ENCODE assay signal across 8 cellular contexts in genomic region chr6:144286503-144287393, GRCh38. TPM values are rescaled to one million over a fixed set of nuclear protein-coding genes. Genes with fewer than 3 reads are reported as not detected.
DNase-seq lines count a peak whose midpoint lies in the region; ATAC-seq lines count a peak whose summit lies in the region.

No MANE protein-coding gene starts in this region.

- ATAC-seq in left lobe of liver (peak; percentile 46), HG03280 (IDR thresholded peaks at IDR 0.05; ENCODE audit: unreplicated experiment) (no peak)

- in situ Hi-C loops in SK-MEL-5 (cut with HindIII; ENCODE audit: low pct_unique_long_range_greater_than_20kb, low sequenced_read_pairs), result no loop called here

- no peaks in the 10 kb centered on the region for H3K9me3 Mint-ChIP-seq in stimulated activated naive CD8-positive, alpha-beta T cell treated with anti-CD3 and anti-CD28 coated beads, Interleukin-15, Interleukin-2, amounts not matched to agents 100 ng/mL and 50 ng/mL, for 24 hours

- peaks cover 16% of the 10 kb centered on the region for H3K27me3 Mint-ChIP-seq in stimulated activated naive CD8-positive, alpha-beta T cell treated with anti-CD3 and anti-CD28 coated beads, Interleukin-15, Interleukin-2, amounts not matched to agents 100 ng/mL and 50 ng/mL, for 24 hours

- H3K4me3 Mint-ChIP-seq in stimulated activated naive CD8-positive, alpha-beta T cell treated with anti-CD3 and anti-CD28 coated beads, Interleukin-15, Interleukin-2, amounts not matched to agents 100 ng/mL and 50 ng/mL, for 24 hours, result peak overlapping the region; percentile 91

- peak; percentile 29 for DNase-seq in stimulated activated CD4-positive, alpha-beta T cell treated with anti-CD3 and anti-CD28 coated beads, Interleukin-15, amount 100 ng/mL, for 24 hours
- DNase-seq in stimulated activated CD4-positive, alpha-beta T cell treated with anti-CD3 and anti-CD28 coated beads, Interleukin-12 subunit alpha, Interleukin-12 subunit beta, amount 100 ng/mL, for 4 hours, result no peak
- DNase-seq in SK-MEL-5 (ENCODE audit: low read depth, low spot score) (peak; percentile 49), dermis blood vessel endothelial cell (peak; percentile 94), left lobe of liver (ENCODE audit: low spot score) (peak; percentile 67), occipital lobe (lab: John Stamatoyannopoulos, UW) (no peak)

- H3K36me3 Mint-ChIP-seq in stimulated activated naive CD8-positive, alpha-beta T cell treated with anti-CD3 and anti-CD28 coated beads, Interleukin-15, Interleukin-2, amounts not matched to agents 100 ng/mL and 50 ng/mL, for 24 hours (ENCODE audit: low read depth), result no peaks in the 10 kb centered on the region

- no peak overlapping the region for H3K27ac Mint-ChIP-seq in stimulated activated naive CD8-positive, alpha-beta T cell treated with anti-CD3 and anti-CD28 coated beads, Interleukin-15, Interleukin-2, amounts not matched to agents 100 ng/mL and 50 ng/mL, for 24 hours

- peaks cover 23% of the 10 kb centered on the region for H3K4me1 Mint-ChIP-seq in stimulated activated naive CD8-positive, alpha-beta T cell treated with anti-CD3 and anti-CD28 coated beads, Interleukin-15, Interleukin-2, amounts not matched to agents 100 ng/mL and 50 ng/mL, for 24 hours (ENCODE audit: low read depth)

RNA-seq across cellular contexts. Expression of gene UTRN, which starts 1.6 kb away (rescaled TPM):
- total RNA-seq in SK-MEL-5 (2014; rRNA removed; shearing (Covaris generic)), result 19.4 and 25.5 TPM in 2 replicates
- 10.3 and 21.9 TPM in 2 replicates for polyA plus RNA-seq in SK-MEL-5 (2015; cell fraction: cytosol; rRNA removed)
- polyA plus RNA-seq in SK-MEL-5 (2015; cell fraction: nucleus; rRNA removed), result 8.6 and 8.7 TPM in 2 replicates
- 719 and 803 TPM in 2 replicates for total RNA-seq in dermis blood vessel endothelial cell
- total RNA-seq in left lobe of liver, result 29.2 TPM
- 36.0 TPM for total RNA-seq in occipital lobe

Comparison
In these comparisons a context has a peak if more than half of its experiments do, and no peak if none do; other contexts are left out.
1. DNase-seq: peak in stimulated activated CD4-positive, alpha-beta T cell treated with anti-CD3 and anti-CD28 coated beads, Interleukin-15, amount 100 ng/mL, for 24 hours (single experiment), SK-MEL-5 (single experiment), dermis blood vessel endothelial cell (single experiment) and left lobe of liver (single experiment); none in stimulated activated CD4-positive, alpha-beta T cell treated with anti-CD3 and anti-CD28 coated beads, Interleukin-12 subunit alpha, Interleukin-12 subunit beta, amount 100 ng/mL, for 4 hours (single experiment) and occipital lobe (single experiment).
2. RNA of gene UTRN, which starts 1.6 kb away (total RNA-seq): 719 to 803 TPM in dermis blood vessel endothelial cell; 36.0 TPM in occipital lobe (single experiment), 29.2 TPM in left lobe of liver (single experiment) and 19.4 to 25.5 TPM in SK-MEL-5; every median in the first group is over 10 times any median in the second.